Comparison of ENCODE assay signal across 1 cellular context in genomic region chr2:96548558-96549465, GRCh38.
TF ChIP-seq lines count a peak whose summit lies in the region.

No MANE protein-coding gene starts in this region.

TF ChIP-seq in HepG2, 621 proteins besides CTCF, POLR2A, EP300 and RAD21:
- TF ChIP-seq DMAP1 (CRISPR knock-in tag; IDR thresholded peaks at IDR 0.05) = no peak
- 0 out of 2 replicates have a peak, but pooled peaks have one; percentile 36 for TF ChIP-seq FOXO4 (CRISPR knock-in tag; conservative IDR thresholded peaks at IDR 0.05)
- TF ChIP-seq CBX2 (IDR thresholded peaks at IDR 0.05; ENCODE audit: low read depth, low read length) = no peak
- TF ChIP-seq CBX2 (CRISPR knock-in tag; IDR thresholded peaks at IDR 0.05; ENCODE audit: low read depth) = no peak
TF ChIP-seq in HepG2: peak in this region for 1.
